In the genomic region with DNA sequence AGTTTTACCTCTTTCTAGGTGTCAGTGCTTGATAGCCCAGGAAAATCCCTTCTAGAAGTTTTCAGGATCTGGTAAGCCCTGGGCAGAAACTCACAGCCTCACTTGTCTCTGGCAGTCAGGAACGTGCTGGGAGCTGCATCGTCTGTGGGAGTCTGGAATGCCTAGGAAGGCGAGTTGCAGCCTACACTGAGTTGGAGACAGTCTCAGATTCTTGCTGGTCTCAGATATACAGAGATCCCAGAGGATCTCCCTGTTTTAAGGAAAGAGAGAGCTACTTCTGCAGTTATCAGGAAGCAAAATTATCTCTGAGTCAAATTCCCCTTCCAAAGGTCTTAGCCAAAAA, we compare ENCODE assay signal across 11 cellular contexts.
DNase-seq lines count a peak whose midpoint lies in the region; ATAC-seq and TF ChIP-seq lines count a peak whose summit lies in the region.
"Had no signal": no experiment of that assay in that cellular context is flagged by ENCODE, and none has a peak within 500 bp of the region (broad histone marks: within the 10 kb centered on the region; RNA-seq: fewer than 3 reads in every experiment).

No MANE protein-coding gene starts in this region.

- DNase-seq in EL: peak; percentile 76
- DNase-seq in fibroblast of villous mesenchyme (ENCODE audit: low read depth): peak; percentile 80
- no peak for DNase-seq in psoas muscle
- DNase-seq in mucosa of descending colon: no peak
- DNase-seq in stimulated activated effector memory CD8-positive, alpha-beta T cell treated with anti-CD3 and anti-CD28 coated beads, Interleukin-12 subunit alpha, Interleukin-12 subunit beta, amount 100 ng/mL, for 72 hours (ENCODE audit: low spot score in 2 of 2): no peak
- DNase-seq: CD4-positive, CD25-positive, alpha-beta regulatory T cell; NCI-H1694 had no signal

- no peak overlapping the region for H3K27ac Mint-ChIP-seq in stimulated activated effector memory CD8-positive, alpha-beta T cell treated with anti-CD3 and anti-CD28 coated beads, Interleukin-12 subunit alpha, Interleukin-12 subunit beta, amount 100 ng/mL, for 72 hours
- H3K27ac Mint-ChIP-seq: CD4-positive, CD25-positive, alpha-beta regulatory T cell had no signal

- 23 to 59% (median 33%) methylated on average over 3 of the region's 3 CpGs for WGBS in psoas muscle, 3 donors

- ATAC-seq in SK-N-SH treated with all-trans-retinoic acid at 6 μM for 48 hours (peak; percentile 70), psoas muscle (peak in 1 of 4 donors; percentile 48), mucosa of descending colon (no peak), HG03432 (IDR thresholded peaks at IDR 0.05; ENCODE audit: unreplicated experiment) (no peak), GM21717 (IDR thresholded peaks at IDR 0.05; ENCODE audit: unreplicated experiment) (no peak)
- ATAC-seq in stimulated activated effector memory CD8-positive, alpha-beta T cell treated with anti-CD3 and anti-CD28 coated beads, Interleukin-12 subunit alpha, Interleukin-12 subunit beta, amount 100 ng/mL, for 72 hours: no peak

- no peaks in the 10 kb centered on the region for H3K9me3 Mint-ChIP-seq in stimulated activated effector memory CD8-positive, alpha-beta T cell treated with anti-CD3 and anti-CD28 coated beads, Interleukin-12 subunit alpha, Interleukin-12 subunit beta, amount 100 ng/mL, for 72 hours
- H3K9me3 Mint-ChIP-seq: central memory CD8-positive, alpha-beta T cell had no signal

- no peak overlapping the region for H3K4me3 Mint-ChIP-seq in stimulated activated effector memory CD8-positive, alpha-beta T cell treated with anti-CD3 and anti-CD28 coated beads, Interleukin-12 subunit alpha, Interleukin-12 subunit beta, amount 100 ng/mL, for 72 hours
- H3K4me3 Mint-ChIP-seq: CD4-positive, CD25-positive, alpha-beta regulatory T cell; central memory CD8-positive, alpha-beta T cell had no signal

- no peaks in the 10 kb centered on the region for H3K27me3 ChIP-seq in psoas muscle (ENCODE audit: insufficient read depth in 3 of 3, low read length in 2 of 3)

- H3K9me3 ChIP-seq in psoas muscle: no peaks in the 10 kb centered on the region
- no peaks in the 10 kb centered on the region for H3K9me3 ChIP-seq in mucosa of descending colon

- intact Hi-C loops in psoas muscle (cut with DNase I): loop anchor here in 1 of 2 donors (5.0 kb wide), 1 partner anchor 99 kb away; no protein-coding TSS in a partner anchor
- intact Hi-C loops in mucosa of descending colon (cut with DNase I, micrococcal nuclease): no loop called here

- H3K4me1 ChIP-seq in psoas muscle: peaks cover 20% of the 10 kb centered on the region
- H3K4me1 ChIP-seq in mucosa of descending colon (ENCODE audit: low read depth): no peaks in the 10 kb centered on the region

- no peaks in the 10 kb centered on the region for H3K36me3 Mint-ChIP-seq in stimulated activated effector memory CD8-positive, alpha-beta T cell treated with anti-CD3 and anti-CD28 coated beads, Interleukin-12 subunit alpha, Interleukin-12 subunit beta, amount 100 ng/mL, for 72 hours

- no peaks in the 10 kb centered on the region for H3K4me1 Mint-ChIP-seq in stimulated activated effector memory CD8-positive, alpha-beta T cell treated with anti-CD3 and anti-CD28 coated beads, Interleukin-12 subunit alpha, Interleukin-12 subunit beta, amount 100 ng/mL, for 72 hours
- H3K4me1 Mint-ChIP-seq: CD4-positive, CD25-positive, alpha-beta regulatory T cell; central memory CD8-positive, alpha-beta T cell had no signal

- TF ChIP-seq CTCF in fibroblast of villous mesenchyme (IDR thresholded peaks at IDR 0.05; ENCODE audit: insufficient read depth, low read depth, low read length) (no peak), psoas muscle (IDR thresholded peaks at IDR 0.05) (no peak), mucosa of descending colon (IDR thresholded peaks at IDR 0.05) (no peak)

- H3K27ac ChIP-seq in psoas muscle: peak overlapping the region; percentile 10

- H3K36me3 ChIP-seq in psoas muscle (ENCODE audit: insufficient read depth in 1 of 2, low read depth in 1 of 2) (no peaks in the 10 kb centered on the region), mucosa of descending colon (ENCODE audit: low read depth) (no peaks in the 10 kb centered on the region)

- H3K4me3 ChIP-seq in fibroblast of villous mesenchyme (ENCODE audit: low read depth, low read length) (no peak overlapping the region), psoas muscle (no peak overlapping the region), mucosa of descending colon (no peak overlapping the region)

TF ChIP-seq in SK-N-SH treated with all-trans-retinoic acid at 6 μM for 48 hours, 23 proteins besides CTCF, POLR2A, EP300 and RAD21:
- TF ChIP-seq CSDC2 (CRISPR knock-in tag; IDR thresholded peaks at IDR 0.05) (0 out of 2 replicates have a peak, but pooled peaks have one; percentile 81), ZFP30 (CRISPR knock-in tag; IDR thresholded peaks at IDR 0.05) (no peak)

Comparison
In these comparisons a context has a peak if more than half of its experiments do, and no peak if none do; other contexts are left out.
1. DNase-seq: peak in EL (single experiment) and fibroblast of villous mesenchyme (single experiment); none in psoas muscle (0 of 2), mucosa of descending colon (0 of 3) and stimulated activated effector memory CD8-positive, alpha-beta T cell treated with anti-CD3 and anti-CD28 coated beads, Interleukin-12 subunit alpha, Interleukin-12 subunit beta, amount 100 ng/mL, for 72 hours (0 of 2).